In genomic region chr17:49259663-49260010, GRCh38 we compare ENCODE assay signal across 8 cellular contexts. TPM values are rescaled to one million over a fixed set of nuclear protein-coding genes. Genes with fewer than 3 reads are reported as not detected.
DNase-seq lines count a peak whose midpoint lies in the region; ATAC-seq and TF ChIP-seq lines count a peak whose summit lies in the region.

No MANE protein-coding gene starts in this region.

- peak; percentile 52 for DNase-seq in GDM1 (lab: John Stamatoyannopoulos, UW)
- no peak for DNase-seq in fibroblast of the aortic adventitia (ENCODE audit: low read depth)
- DNase-seq in GOT3 (lab: John Stamatoyannopoulos, UW) = no peak
- no peak for DNase-seq in NCI-H2107 (lab: John Stamatoyannopoulos, UW)
- no peak for DNase-seq in amygdala (lab: John Stamatoyannopoulos, UW)

- no peaks in the 10 kb centered on the region for H3K4me1 ChIP-seq in parathyroid adenoma

- ATAC-seq in GM21723 (IDR thresholded peaks at IDR 0.05; ENCODE audit: unreplicated experiment) = no peak

- H3K9me2 ChIP-seq in SU-DHL-6 (replicated peaks; ENCODE audit: insufficient read depth, low read length) = no peaks in the 10 kb centered on the region

- H2AFZ ChIP-seq in SU-DHL-6 (ENCODE audit: low read depth, low read length, severe bottlenecking) = no peak overlapping the region
- H2AFZ ChIP-seq in parathyroid adenoma = peak overlapping the region; percentile 98

- H3K36me3 ChIP-seq in SU-DHL-6 (ENCODE audit: low read length) (no peaks in the 10 kb centered on the region), parathyroid adenoma (ENCODE audit: control insufficient read depth, insufficient read depth, low read length) (no peaks in the 10 kb centered on the region)

- H3K4me3 ChIP-seq in SU-DHL-6 (ENCODE audit: insufficient read depth, low read length, poor library complexity, severe bottlenecking) (no peak overlapping the region), fibroblast of the aortic adventitia (ENCODE audit: low read depth, low read length) (peak overlapping the region; percentile 51), parathyroid adenoma (ENCODE audit: low read depth, low read length) (peak overlapping the region; percentile 56)

- no peaks in the 10 kb centered on the region for H3K79me2 ChIP-seq in SU-DHL-6 (ENCODE audit: insufficient read depth, low read length)
- H3K79me2 ChIP-seq in parathyroid adenoma = no peaks in the 10 kb centered on the region

- TF ChIP-seq CTCF in SU-DHL-6 (IDR thresholded peaks at IDR 0.05; ENCODE audit: insufficient read depth, low read length, poor library complexity, severe bottlenecking) = no peak
- no peak for TF ChIP-seq CTCF in fibroblast of the aortic adventitia (IDR thresholded peaks at IDR 0.05; ENCODE audit: insufficient read depth, low read length)
- no peak for TF ChIP-seq CTCF in parathyroid adenoma (IDR thresholded peaks at IDR 0.05)

- no peaks in the 10 kb centered on the region for H3K27me3 ChIP-seq in SU-DHL-6 (ENCODE audit: low read length)
- H3K27me3 ChIP-seq in parathyroid adenoma (ENCODE audit: control insufficient read depth, insufficient read depth, low read length) = no peaks in the 10 kb centered on the region

- H3K9me3 ChIP-seq in SU-DHL-6 (ENCODE audit: insufficient read depth, low read length) (no peaks in the 10 kb centered on the region), parathyroid adenoma (ENCODE audit: control insufficient read depth, low read length) (no peaks in the 10 kb centered on the region)

- H3K27ac ChIP-seq in SU-DHL-6 (ENCODE audit: low read depth, low read length) (no peak overlapping the region), parathyroid adenoma (peak overlapping the region; percentile 27)

- no peak overlapping the region for H3K9ac ChIP-seq in SU-DHL-6 (ENCODE audit: low read length)
- H3K9ac ChIP-seq in parathyroid adenoma = no peak overlapping the region

- no peaks in the 10 kb centered on the region for H4K20me1 ChIP-seq in SU-DHL-6 (ENCODE audit: low read depth, low read length)

- peak overlapping the region; percentile 45 for H3K4me2 ChIP-seq in SU-DHL-6 (ENCODE audit: low read depth, low read length, poor library complexity, severe bottlenecking)
- H3K4me2 ChIP-seq in parathyroid adenoma (ENCODE audit: low read length) = peak overlapping the region; percentile 81

- no peaks in the 10 kb centered on the region for H3F3A ChIP-seq in SU-DHL-6 (ENCODE audit: insufficient read depth)

RNA-seq across cellular contexts. Expression of gene PHOSPHO1, which starts 29.1 kb away (rescaled TPM):
- 0.09 TPM in 1 of 2 replicates, not detected in the other for total RNA-seq in fibroblast of the aortic adventitia (ENCODE audit: low replicate concordance)

RNA-seq across cellular contexts. Expression of gene ABI3, which starts 49.1 kb away (rescaled TPM):
- 0.18 TPM in 1 of 2 replicates, not detected in the other for total RNA-seq in fibroblast of the aortic adventitia (ENCODE audit: low replicate concordance)

RNA-seq across cellular contexts. Expression of gene GNGT2, which starts 49.3 kb away (rescaled TPM):
- 0.45 TPM in 1 of 2 replicates, not detected in the other for total RNA-seq in fibroblast of the aortic adventitia (ENCODE audit: low replicate concordance)
